Comparison of ENCODE assay signal across 1 cellular context in the genomic region with DNA sequence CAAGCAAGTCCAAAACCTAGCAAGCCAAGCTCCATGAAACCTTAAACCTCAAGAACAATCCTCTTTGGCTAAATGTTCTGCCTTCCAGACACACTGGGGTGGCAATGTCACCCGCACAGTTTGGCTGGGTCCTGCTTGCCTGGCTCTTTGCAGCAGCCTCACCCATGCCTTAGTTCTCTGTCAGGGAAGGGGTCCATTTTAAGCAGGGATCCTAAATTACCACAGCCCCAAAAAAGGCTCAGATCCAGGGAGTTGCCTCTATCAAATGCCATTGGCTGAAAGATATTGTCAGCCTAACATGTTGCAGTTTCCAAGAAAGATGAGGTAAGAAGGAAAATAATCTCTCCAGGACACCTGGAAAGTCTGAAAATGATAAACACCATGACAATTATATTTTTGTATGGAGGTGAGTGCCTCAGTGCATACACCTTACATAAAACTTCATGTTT.
A peak's percentile ranks its signal among the peaks of the same experiment; 100 is the strongest.
TF ChIP-seq lines count a peak whose summit lies in the region.

No MANE protein-coding gene starts in this region.

TF ChIP-seq in K562, 482 proteins besides CTCF, POLR2A, EP300 and RAD21 (continued from another document and continues in another):
- TF ChIP-seq, protein P1, sequence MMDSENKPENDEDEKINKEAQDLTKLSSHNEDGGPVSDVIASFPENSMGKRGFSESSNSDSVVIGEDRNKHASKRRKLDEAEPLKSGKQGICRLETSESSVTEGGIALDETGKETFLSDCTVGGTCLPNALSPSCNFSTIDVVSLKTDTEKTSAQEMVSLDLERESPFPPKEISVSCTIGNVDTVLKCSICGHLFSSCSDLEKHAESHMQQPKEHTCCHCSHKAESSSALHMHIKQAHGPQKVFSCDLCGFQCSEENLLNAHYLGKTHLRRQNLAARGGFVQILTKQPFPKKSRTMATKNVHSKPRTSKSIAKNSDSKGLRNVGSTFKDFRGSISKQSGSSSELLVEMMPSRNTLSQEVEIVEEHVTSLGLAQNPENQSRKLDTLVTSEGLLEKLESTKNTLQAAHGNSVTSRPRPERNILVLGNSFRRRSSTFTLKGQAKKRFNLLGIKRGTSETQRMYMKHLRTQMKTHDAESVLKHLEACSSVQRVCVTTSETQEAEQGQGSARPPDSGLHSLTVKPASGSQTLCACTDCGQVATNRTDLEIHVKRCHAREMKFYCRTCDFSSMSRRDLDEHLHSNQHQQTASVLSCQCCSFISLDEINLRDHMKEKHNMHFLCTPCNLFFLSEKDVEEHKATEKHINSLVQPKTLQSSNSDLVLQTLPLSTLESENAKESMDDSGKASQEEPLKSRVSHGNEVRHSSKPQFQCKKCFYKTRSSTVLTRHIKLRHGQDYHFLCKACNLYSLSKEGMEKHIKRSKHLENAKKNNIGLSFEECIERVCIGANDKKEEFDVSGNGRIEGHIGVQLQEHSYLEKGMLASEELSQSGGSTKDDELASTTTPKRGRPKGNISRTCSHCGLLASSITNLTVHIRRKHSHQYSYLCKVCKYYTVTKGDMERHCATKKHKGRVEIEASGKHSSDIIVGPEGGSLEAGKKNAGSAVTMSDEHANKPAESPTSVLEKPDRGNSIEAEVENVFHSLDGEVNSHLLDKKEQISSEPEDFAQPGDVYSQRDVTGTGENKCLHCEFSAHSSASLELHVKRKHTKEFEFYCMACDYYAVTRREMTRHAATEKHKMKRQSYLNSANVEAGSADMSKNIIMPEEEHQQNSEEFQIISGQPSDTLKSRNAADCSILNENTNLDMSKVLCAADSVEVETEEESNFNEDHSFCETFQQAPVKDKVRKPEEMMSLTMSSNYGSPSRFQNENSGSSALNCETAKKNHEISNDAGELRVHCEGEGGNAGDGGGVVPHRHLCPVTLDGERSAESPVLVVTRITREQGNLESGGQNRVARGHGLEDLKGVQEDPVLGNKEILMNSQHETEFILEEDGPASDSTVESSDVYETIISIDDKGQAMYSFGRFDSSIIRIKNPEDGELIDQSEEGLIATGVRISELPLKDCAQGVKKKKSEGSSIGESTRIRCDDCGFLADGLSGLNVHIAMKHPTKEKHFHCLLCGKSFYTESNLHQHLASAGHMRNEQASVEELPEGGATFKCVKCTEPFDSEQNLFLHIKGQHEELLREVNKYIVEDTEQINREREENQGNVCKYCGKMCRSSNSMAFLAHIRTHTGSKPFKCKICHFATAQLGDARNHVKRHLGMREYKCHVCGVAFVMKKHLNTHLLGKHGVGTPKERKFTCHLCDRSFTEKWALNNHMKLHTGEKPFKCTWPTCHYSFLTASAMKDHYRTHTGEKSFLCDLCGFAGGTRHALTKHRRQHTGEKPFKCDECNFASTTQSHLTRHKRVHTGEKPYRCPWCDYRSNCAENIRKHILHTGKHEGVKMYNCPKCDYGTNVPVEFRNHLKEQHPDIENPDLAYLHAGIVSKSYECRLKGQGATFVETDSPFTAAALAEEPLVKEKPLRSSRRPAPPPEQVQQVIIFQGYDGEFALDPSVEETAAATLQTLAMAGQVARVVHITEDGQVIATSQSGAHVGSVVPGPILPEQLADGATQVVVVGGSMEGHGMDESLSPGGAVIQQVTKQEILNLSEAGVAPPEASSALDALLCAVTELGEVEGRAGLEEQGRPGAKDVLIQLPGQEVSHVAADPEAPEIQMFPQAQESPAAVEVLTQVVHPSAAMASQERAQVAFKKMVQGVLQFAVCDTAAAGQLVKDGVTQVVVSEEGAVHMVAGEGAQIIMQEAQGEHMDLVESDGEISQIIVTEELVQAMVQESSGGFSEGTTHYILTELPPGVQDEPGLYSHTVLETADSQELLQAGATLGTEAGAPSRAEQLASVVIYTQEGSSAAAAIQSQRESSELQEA (IDR thresholded peaks at IDR 0.05; ENCODE audit: low read depth) = no peak
- no peak for TF ChIP-seq ZNF143 (CRISPR knock-in tag; IDR thresholded peaks at IDR 0.05)
- no peak for TF ChIP-seq ZNF445 (CRISPR knock-in tag; IDR thresholded peaks at IDR 0.05; ENCODE audit: low read depth)
- no peak for TF ChIP-seq PYGO2 (tag; IDR thresholded peaks at IDR 0.05)
- TF ChIP-seq HSF4 (CRISPR knock-in tag; IDR thresholded peaks at IDR 0.05; ENCODE audit: borderline replicate concordance) = no peak
- TF ChIP-seq, protein P2, sequence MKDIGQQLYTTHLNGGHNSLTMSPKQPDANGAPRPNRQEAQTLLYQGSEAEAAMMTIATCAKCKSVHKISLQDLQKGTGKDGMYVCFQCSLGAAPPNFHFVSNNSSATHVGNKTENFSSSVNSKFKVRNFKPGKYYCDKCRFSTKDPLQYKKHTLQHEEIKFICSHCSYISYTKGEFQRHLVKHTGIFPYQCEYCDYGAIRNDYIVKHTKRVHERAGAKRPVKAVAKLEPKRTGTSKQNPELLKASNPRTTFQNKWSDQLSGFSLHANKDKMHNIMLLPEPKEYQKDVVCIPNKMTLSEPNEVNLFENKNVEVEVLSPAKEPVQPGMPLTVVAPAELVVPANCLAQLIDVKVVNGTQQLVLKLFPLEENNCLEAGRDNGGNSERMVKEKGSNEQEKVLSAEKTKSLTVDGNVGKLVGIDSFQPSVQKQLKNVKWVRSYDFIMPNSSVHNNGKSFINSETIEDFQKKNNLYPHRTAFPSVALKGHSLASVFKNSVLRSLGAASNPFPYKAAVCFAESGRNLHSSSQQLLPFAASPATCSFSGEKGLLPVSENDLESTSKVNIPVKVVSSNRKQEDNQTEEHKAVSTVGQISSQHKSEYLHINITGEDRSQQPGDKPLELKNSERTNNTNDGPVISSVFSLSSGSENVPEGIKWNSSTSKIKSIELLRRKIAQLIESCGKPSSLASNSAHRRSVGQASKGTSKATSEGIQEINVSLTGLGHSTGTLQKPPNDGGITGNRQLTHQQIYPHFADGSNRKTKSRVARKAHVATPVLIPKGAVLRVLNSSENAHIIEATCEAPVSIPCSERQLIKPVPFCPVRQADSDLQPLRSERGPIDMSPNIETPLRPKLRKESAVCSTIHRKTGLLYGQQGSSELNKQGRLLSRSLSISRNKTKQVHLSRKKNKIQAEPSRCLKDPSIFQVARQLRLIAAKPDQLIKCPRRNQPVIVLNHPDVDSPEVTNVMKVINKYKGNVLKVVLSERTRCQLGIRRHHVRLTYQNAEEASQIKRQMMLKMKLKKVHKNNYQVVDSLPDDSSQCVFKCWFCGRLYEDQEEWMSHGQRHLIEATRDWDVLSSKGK (CRISPR knock-in tag; IDR thresholded peaks at IDR 0.05) = no peak
- no peak for TF ChIP-seq ZZZ3 (IDR thresholded peaks at IDR 0.05)
- 0 out of 2 replicates have a peak, but pooled peaks have one; percentile 43 for TF ChIP-seq MXI1 (IDR thresholded peaks at IDR 0.05; ENCODE audit: low read depth, low read length)
- 0 out of 2 replicates have a peak, but pooled peaks have one; percentile 17 for TF ChIP-seq ETV5 (CRISPR knock-in tag; IDR thresholded peaks at IDR 0.05; ENCODE audit: low read depth)
- TF ChIP-seq, protein P3, sequence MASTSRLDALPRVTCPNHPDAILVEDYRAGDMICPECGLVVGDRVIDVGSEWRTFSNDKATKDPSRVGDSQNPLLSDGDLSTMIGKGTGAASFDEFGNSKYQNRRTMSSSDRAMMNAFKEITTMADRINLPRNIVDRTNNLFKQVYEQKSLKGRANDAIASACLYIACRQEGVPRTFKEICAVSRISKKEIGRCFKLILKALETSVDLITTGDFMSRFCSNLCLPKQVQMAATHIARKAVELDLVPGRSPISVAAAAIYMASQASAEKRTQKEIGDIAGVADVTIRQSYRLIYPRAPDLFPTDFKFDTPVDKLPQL (IDR thresholded peaks at IDR 0.05; ENCODE audit: extremely low read depth, insufficient read length) = no peak
- peak; percentile 72 for TF ChIP-seq NCOR1 (IDR thresholded peaks at IDR 0.05)
- peak in 1 of 3 experiments; percentile 54 for TF ChIP-seq YY1 (IDR thresholded peaks at IDR 0.05; ENCODE audit: borderline replicate concordance in 1 of 3, control insufficient read depth in 1 of 3, extremely low read depth in 1 of 3, insufficient read depth in 3 of 3, insufficient read length in 1 of 3, insufficient replicate concordance in 2 of 3, low read depth in 1 of 3, low read length in 2 of 3)
- TF ChIP-seq SPI1 (IDR thresholded peaks at IDR 0.05; ENCODE audit: borderline replicate concordance, low read depth, low read length) = no peak
- TF ChIP-seq ZBTB7A (IDR thresholded peaks at IDR 0.05; ENCODE audit: borderline replicate concordance, control insufficient read depth, low read depth, low read length) = no peak
- no peak for TF ChIP-seq DDX20 (tag; IDR thresholded peaks at IDR 0.05; ENCODE audit: low read depth)
- no peak for TF ChIP-seq HNRNPLL (IDR thresholded peaks at IDR 0.05; ENCODE audit: low read depth, low read length, poor library complexity, severe bottlenecking)
- no peak for TF ChIP-seq RBM39 (optimal IDR thresholded peaks at IDR 0.05; ENCODE audit: low read depth, low read length)
- TF ChIP-seq LCOR (CRISPR knock-in tag; IDR thresholded peaks at IDR 0.05) = no peak
- TF ChIP-seq SMAD3 (CRISPR knock-in tag; conservative IDR thresholded peaks at IDR 0.05) = no peak
- no peak for TF ChIP-seq CHD1 (IDR thresholded peaks at IDR 0.05; ENCODE audit: low read length)
- no peak; the same call in 1 of the 2 replicates for TF ChIP-seq NFIC (IDR thresholded peaks at IDR 0.05)
- TF ChIP-seq, protein P4, sequence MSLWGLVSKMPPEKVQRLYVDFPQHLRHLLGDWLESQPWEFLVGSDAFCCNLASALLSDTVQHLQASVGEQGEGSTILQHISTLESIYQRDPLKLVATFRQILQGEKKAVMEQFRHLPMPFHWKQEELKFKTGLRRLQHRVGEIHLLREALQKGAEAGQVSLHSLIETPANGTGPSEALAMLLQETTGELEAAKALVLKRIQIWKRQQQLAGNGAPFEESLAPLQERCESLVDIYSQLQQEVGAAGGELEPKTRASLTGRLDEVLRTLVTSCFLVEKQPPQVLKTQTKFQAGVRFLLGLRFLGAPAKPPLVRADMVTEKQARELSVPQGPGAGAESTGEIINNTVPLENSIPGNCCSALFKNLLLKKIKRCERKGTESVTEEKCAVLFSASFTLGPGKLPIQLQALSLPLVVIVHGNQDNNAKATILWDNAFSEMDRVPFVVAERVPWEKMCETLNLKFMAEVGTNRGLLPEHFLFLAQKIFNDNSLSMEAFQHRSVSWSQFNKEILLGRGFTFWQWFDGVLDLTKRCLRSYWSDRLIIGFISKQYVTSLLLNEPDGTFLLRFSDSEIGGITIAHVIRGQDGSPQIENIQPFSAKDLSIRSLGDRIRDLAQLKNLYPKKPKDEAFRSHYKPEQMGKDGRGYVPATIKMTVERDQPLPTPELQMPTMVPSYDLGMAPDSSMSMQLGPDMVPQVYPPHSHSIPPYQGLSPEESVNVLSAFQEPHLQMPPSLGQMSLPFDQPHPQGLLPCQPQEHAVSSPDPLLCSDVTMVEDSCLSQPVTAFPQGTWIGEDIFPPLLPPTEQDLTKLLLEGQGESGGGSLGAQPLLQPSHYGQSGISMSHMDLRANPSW (CRISPR knock-in tag; IDR thresholded peaks at IDR 0.05) = no peak
- no peak for TF ChIP-seq HEY1 (CRISPR knock-in tag; IDR thresholded peaks at IDR 0.05; ENCODE audit: borderline replicate concordance)
- TF ChIP-seq ZC3H8 (IDR thresholded peaks at IDR 0.05) = no peak
- TF ChIP-seq, protein P5, sequence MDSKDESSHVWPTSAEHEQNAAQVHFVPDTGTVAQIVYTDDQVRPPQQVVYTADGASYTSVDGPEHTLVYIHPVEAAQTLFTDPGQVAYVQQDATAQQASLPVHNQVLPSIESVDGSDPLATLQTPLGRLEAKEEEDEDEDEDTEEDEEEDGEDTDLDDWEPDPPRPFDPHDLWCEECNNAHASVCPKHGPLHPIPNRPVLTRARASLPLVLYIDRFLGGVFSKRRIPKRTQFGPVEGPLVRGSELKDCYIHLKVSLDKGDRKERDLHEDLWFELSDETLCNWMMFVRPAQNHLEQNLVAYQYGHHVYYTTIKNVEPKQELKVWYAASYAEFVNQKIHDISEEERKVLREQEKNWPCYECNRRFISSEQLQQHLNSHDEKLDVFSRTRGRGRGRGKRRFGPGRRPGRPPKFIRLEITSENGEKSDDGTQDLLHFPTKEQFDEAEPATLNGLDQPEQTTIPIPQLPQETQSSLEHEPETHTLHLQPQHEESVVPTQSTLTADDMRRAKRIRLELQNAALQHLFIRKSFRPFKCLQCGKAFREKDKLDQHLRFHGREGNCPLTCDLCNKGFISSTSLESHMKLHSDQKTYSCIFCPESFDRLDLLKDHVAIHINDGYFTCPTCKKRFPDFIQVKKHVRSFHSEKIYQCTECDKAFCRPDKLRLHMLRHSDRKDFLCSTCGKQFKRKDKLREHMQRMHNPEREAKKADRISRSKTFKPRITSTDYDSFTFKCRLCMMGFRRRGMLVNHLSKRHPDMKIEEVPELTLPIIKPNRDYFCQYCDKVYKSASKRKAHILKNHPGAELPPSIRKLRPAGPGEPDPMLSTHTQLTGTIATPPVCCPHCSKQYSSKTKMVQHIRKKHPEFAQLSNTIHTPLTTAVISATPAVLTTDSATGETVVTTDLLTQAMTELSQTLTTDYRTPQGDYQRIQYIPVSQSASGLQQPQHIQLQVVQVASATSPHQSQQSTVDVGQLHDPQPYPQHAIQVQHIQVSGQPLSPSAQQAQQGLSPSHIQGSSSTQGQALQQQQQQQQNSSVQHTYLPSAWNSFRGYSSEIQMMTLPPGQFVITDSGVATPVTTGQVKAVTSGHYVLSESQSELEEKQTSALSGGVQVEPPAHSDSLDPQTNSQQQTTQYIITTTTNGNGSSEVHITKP (IDR thresholded peaks at IDR 0.05; ENCODE audit: partially characterized antibody) = no peak
- TF ChIP-seq, protein P6, sequence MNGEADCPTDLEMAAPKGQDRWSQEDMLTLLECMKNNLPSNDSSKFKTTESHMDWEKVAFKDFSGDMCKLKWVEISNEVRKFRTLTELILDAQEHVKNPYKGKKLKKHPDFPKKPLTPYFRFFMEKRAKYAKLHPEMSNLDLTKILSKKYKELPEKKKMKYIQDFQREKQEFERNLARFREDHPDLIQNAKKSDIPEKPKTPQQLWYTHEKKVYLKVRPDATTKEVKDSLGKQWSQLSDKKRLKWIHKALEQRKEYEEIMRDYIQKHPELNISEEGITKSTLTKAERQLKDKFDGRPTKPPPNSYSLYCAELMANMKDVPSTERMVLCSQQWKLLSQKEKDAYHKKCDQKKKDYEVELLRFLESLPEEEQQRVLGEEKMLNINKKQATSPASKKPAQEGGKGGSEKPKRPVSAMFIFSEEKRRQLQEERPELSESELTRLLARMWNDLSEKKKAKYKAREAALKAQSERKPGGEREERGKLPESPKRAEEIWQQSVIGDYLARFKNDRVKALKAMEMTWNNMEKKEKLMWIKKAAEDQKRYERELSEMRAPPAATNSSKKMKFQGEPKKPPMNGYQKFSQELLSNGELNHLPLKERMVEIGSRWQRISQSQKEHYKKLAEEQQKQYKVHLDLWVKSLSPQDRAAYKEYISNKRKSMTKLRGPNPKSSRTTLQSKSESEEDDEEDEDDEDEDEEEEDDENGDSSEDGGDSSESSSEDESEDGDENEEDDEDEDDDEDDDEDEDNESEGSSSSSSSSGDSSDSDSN (IDR thresholded peaks at IDR 0.05; ENCODE audit: borderline replicate concordance in 1 of 2, low read depth in 2 of 2, low read length in 2 of 2) = no peak
- TF ChIP-seq ZNF165 (CRISPR knock-in tag; IDR thresholded peaks at IDR 0.05; ENCODE audit: borderline replicate concordance) = no peak
- TF ChIP-seq CC2D1A (IDR thresholded peaks at IDR 0.05) = no peak; the same call in 1 of the 2 replicates
